25 cellular contexts compared by ENCODE assay signal in genomic region chr1:60559371-60559770, GRCh38.
"Had no signal": no experiment of that assay in that cellular context is flagged by ENCODE, and none has a peak within 500 bp of the region (broad histone marks: within the 10 kb centered on the region; RNA-seq: fewer than 3 reads in every experiment).

No MANE protein-coding gene starts in this region.

- H3K27ac Mint-ChIP-seq: activated CD4-positive, alpha-beta memory T cell treated with anti-CD3 and anti-CD28 coated beads, Interleukin-2, amount 10 ng/mL, durations not matched to agents 7 days and 5 days; activated CD4-positive, alpha-beta T cell treated with anti-CD3 and anti-CD28 coated beads, Interleukin-2, amount 10 ng/mL, durations not matched to agents 7 days and 5 days; activated naive CD4-positive, alpha-beta T cell treated with anti-CD3 and anti-CD28 coated beads, Interleukin-2, amount 10 ng/mL, durations not matched to agents 7 days and 5 days; activated naive CD4-positive, alpha-beta T cell treated with anti-CD3 and anti-CD28 coated beads, Interleukin-2, amount 50 U/mL, for 72 hours; activated naive CD8-positive, alpha-beta T cell treated with anti-CD3 and anti-CD28 coated beads, Interleukin-2, amount 10 ng/mL, durations not matched to agents 7 days and 5 days; activated T-cell treated with anti-CD3 and anti-CD28 coated beads, Interleukin-2, amount 50 U/mL, for 24 hours; activated T-cell treated with anti-CD3 and anti-CD28 coated beads, Interleukin-2, amount 50 U/mL, for 72 hours; effector memory CD8-positive, alpha-beta T cell had no signal

- H3K4me3 Mint-ChIP-seq: activated CD4-positive, alpha-beta memory T cell treated with anti-CD3 and anti-CD28 coated beads, Interleukin-2, amount 10 ng/mL, durations not matched to agents 7 days and 5 days; activated CD4-positive, alpha-beta T cell treated with anti-CD3 and anti-CD28 coated beads, Interleukin-2, amount 10 ng/mL, durations not matched to agents 7 days and 5 days; activated naive CD4-positive, alpha-beta T cell treated with anti-CD3 and anti-CD28 coated beads, Interleukin-2, amount 10 ng/mL, durations not matched to agents 7 days and 5 days; activated naive CD8-positive, alpha-beta T cell treated with anti-CD3 and anti-CD28 coated beads, Interleukin-2, amount 10 ng/mL, durations not matched to agents 7 days and 5 days; activated T-cell treated with anti-CD3 and anti-CD28 coated beads, Interleukin-2, amount 50 U/mL, for 24 hours; activated T-cell treated with anti-CD3 and anti-CD28 coated beads, Interleukin-2, amount 50 U/mL, for 72 hours; effector memory CD8-positive, alpha-beta T cell had no signal

- H3K36me3 Mint-ChIP-seq: activated naive CD4-positive, alpha-beta T cell treated with anti-CD3 and anti-CD28 coated beads, Interleukin-2, amount 10 ng/mL, durations not matched to agents 7 days and 5 days; activated naive CD4-positive, alpha-beta T cell treated with anti-CD3 and anti-CD28 coated beads, Interleukin-2, amount 50 U/mL, for 72 hours; activated naive CD8-positive, alpha-beta T cell treated with anti-CD3 and anti-CD28 coated beads, Interleukin-2, amount 10 ng/mL, durations not matched to agents 7 days and 5 days had no signal

- H3K27me3 ChIP-seq: brain microvascular endothelial cell, esophagus squamous epithelium had no signal

- DNase-seq: activated CD4-positive, alpha-beta memory T cell treated with anti-CD3 and anti-CD28 coated beads, Interleukin-2, amount 10 ng/mL, durations not matched to agents 7 days and 5 days; activated CD4-positive, alpha-beta T cell treated with anti-CD3 and anti-CD28 coated beads for 1 hour; activated CD4-positive, alpha-beta T cell treated with anti-CD3 and anti-CD28 coated beads for 4 hours; activated CD4-positive, alpha-beta T cell treated with anti-CD3 and anti-CD28 coated beads, Interleukin-2, amount 10 ng/mL, durations not matched to agents 7 days and 5 days; activated CD4-positive, alpha-beta T cell treated with anti-CD3 and anti-CD28 coated beads, Interleukin-2, amount 50 U/mL, for 4 hours; activated CD8-positive, alpha-beta memory T cell treated with anti-CD3 and anti-CD28 coated beads, Interleukin-2, amount 50 U/mL, for 48 hours; activated gamma-delta T cell; activated naive CD4-positive, alpha-beta T cell; activated naive CD4-positive, alpha-beta T cell treated with anti-CD3 and anti-CD28 coated beads, Interleukin-2, amount 10 ng/mL, durations not matched to agents 7 days and 5 days; activated naive CD8-positive, alpha-beta T cell treated with anti-CD3 and anti-CD28 coated beads, Interleukin-2, amount 10 ng/mL, durations not matched to agents 7 days and 5 days; activated T-cell treated with anti-CD3 and anti-CD28 coated beads for 4 hours; activated T-cell treated with anti-CD3 and anti-CD28 coated beads, Interleukin-2, amount 50 U/mL, for 24 hours; activated T-cell treated with anti-CD3 and anti-CD28 coated beads, Interleukin-2, amount 50 U/mL, for 72 hours; amniotic stem cell; anterior cingulate cortex; brain microvascular endothelial cell; cortex of kidney; dermis blood vessel endothelial cell; effector CD4-positive, alpha-beta T cell; effector memory CD8-positive, alpha-beta T cell; esophagus squamous epithelium; head of caudate nucleus; T-helper 2 cell had no signal

- H3K27me3 Mint-ChIP-seq: activated CD4-positive, alpha-beta memory T cell treated with anti-CD3 and anti-CD28 coated beads, Interleukin-2, amount 10 ng/mL, durations not matched to agents 7 days and 5 days; activated CD4-positive, alpha-beta T cell treated with anti-CD3 and anti-CD28 coated beads, Interleukin-2, amount 10 ng/mL, durations not matched to agents 7 days and 5 days; activated naive CD4-positive, alpha-beta T cell treated with anti-CD3 and anti-CD28 coated beads, Interleukin-2, amount 10 ng/mL, durations not matched to agents 7 days and 5 days; activated naive CD8-positive, alpha-beta T cell treated with anti-CD3 and anti-CD28 coated beads, Interleukin-2, amount 10 ng/mL, durations not matched to agents 7 days and 5 days; activated T-cell treated with anti-CD3 and anti-CD28 coated beads, Interleukin-2, amount 50 U/mL, for 24 hours; effector memory CD8-positive, alpha-beta T cell had no signal

- H3K36me3 ChIP-seq: brain microvascular endothelial cell, esophagus squamous epithelium had no signal

- H3K4me3 ChIP-seq: esophagus squamous epithelium had no signal

- ATAC-seq: activated naive CD4-positive, alpha-beta T cell treated with anti-CD3 and anti-CD28 coated beads, Interleukin-2, amount 50 U/mL, for 72 hours; activated T-cell treated with anti-CD3 and anti-CD28 coated beads, Interleukin-2, amount 50 U/mL, for 72 hours; effector memory CD8-positive, alpha-beta T cell had no signal

- H3K27ac ChIP-seq: brain microvascular endothelial cell, epithelial cell of prostate, esophagus squamous epithelium had no signal

- H3K4me1 ChIP-seq: esophagus squamous epithelium had no signal

- H3K9me3 ChIP-seq: esophagus squamous epithelium had no signal

- H3K9me3 Mint-ChIP-seq: activated CD4-positive, alpha-beta T cell treated with anti-CD3 and anti-CD28 coated beads, Interleukin-2, amount 10 ng/mL, durations not matched to agents 7 days and 5 days had no signal

- H3K4me1 Mint-ChIP-seq: activated CD4-positive, alpha-beta memory T cell treated with anti-CD3 and anti-CD28 coated beads, Interleukin-2, amount 10 ng/mL, durations not matched to agents 7 days and 5 days; activated CD4-positive, alpha-beta T cell treated with anti-CD3 and anti-CD28 coated beads, Interleukin-2, amount 10 ng/mL, durations not matched to agents 7 days and 5 days; activated naive CD4-positive, alpha-beta T cell treated with anti-CD3 and anti-CD28 coated beads, Interleukin-2, amount 10 ng/mL, durations not matched to agents 7 days and 5 days; activated naive CD8-positive, alpha-beta T cell treated with anti-CD3 and anti-CD28 coated beads, Interleukin-2, amount 10 ng/mL, durations not matched to agents 7 days and 5 days had no signal
